1 cellular context compared by ENCODE assay signal in genomic region chr7:21128418-21128817, GRCh38.
TF ChIP-seq lines count a peak whose summit lies in the region.

No MANE protein-coding gene starts in this region.

TF ChIP-seq in endothelial cell of umbilical vein, 7 proteins besides CTCF, POLR2A, EP300 and RAD21 (continued from another document):
- TF ChIP-seq JUN (IDR thresholded peaks at IDR 0.05; ENCODE audit: borderline replicate concordance, insufficient read depth, insufficient read length, low read depth) (no peak), POLR2AphosphoS5 (IDR thresholded peaks at IDR 0.05; ENCODE audit: insufficient read depth, low read depth, low read length) (no peak)
- TF ChIP-seq, protein P1, sequence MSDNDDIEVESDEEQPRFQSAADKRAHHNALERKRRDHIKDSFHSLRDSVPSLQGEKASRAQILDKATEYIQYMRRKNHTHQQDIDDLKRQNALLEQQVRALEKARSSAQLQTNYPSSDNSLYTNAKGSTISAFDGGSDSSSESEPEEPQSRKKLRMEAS (IDR thresholded peaks at IDR 0.05; ENCODE audit: insufficient read depth, insufficient read length), result no peak
